ENCODE assay signal across 11 cellular contexts in genomic region chr19:18429717-18430416, GRCh38. TPM values are rescaled to one million over a fixed set of nuclear protein-coding genes. Genes with fewer than 3 reads are reported as not detected.
A peak's percentile ranks its signal among the peaks of the same experiment; 100 is the strongest.
DNase-seq lines count a peak whose midpoint lies in the region; ATAC-seq, FAIRE-seq and TF ChIP-seq lines count a peak whose summit lies in the region.
"Had no signal": no experiment of that assay in that cellular context is flagged by ENCODE, and none has a peak within 500 bp of the region (broad histone marks: within the 10 kb centered on the region; RNA-seq: fewer than 3 reads in every experiment).

No MANE protein-coding gene starts in this region.

- no peak overlapping the region for H3K14ac ChIP-seq in H9 (ENCODE audit: insufficient read depth, low read length)

- no peaks in the 10 kb centered on the region for H3K27me3 ChIP-seq in H9 (ENCODE audit: insufficient read depth, low read length)
- H3K27me3 ChIP-seq in muscle layer of colon (ENCODE audit: control insufficient read depth in 1 of 2, insufficient read depth in 2 of 2, low read length in 2 of 2), result peaks cover 0 to 5% of the 10 kb centered on the region in 2 donors
- H3K27me3 ChIP-seq: pancreas had no signal

- no peak for TF ChIP-seq RAD21 in A549 (conservative IDR thresholded peaks at IDR 0.05 in 1 of 2, IDR thresholded peaks at IDR 0.05 in 1 of 2)

- TF ChIP-seq POLR2A in A549 (IDR thresholded peaks at IDR 0.05; ENCODE audit: low read length), result no peak

- H3K4me2 ChIP-seq in A549, result peak overlapping the region; percentile 92
- H3K4me2 ChIP-seq in H9 (ENCODE audit: insufficient read depth, insufficient read length, low read length), result no peak overlapping the region

- H3K36me3 Mint-ChIP-seq in H9 (ENCODE audit: insufficient read depth in 1 of 3, low read depth in 3 of 3), result peaks cover 0 to 5% (median 5%) of the 10 kb centered on the region in 3 experiments; a peak in 4 of 7 replicates

- H3K4ac ChIP-seq in H9 (ENCODE audit: low read depth, low read length), result no peak overlapping the region

- H2AFZ ChIP-seq in H9 (ENCODE audit: low read length), result no peak overlapping the region

- no peak for TF ChIP-seq EP300 in A549 (IDR thresholded peaks at IDR 0.05)

- H4K8ac ChIP-seq in H9 (replicated peaks; ENCODE audit: insufficient read length, low read depth, low read length), result no peak overlapping the region

- no peaks in the 10 kb centered on the region for H3K79me1 ChIP-seq in H9 (ENCODE audit: insufficient read depth, low read depth, low read length, poor library complexity, severe bottlenecking)

- H3K4me3 Mint-ChIP-seq in H9, result peak overlapping the region; percentile 52 to 74

- peak overlapping the region; percentile 34 for H3K4me3 ChIP-seq in A549
- H3K4me3 ChIP-seq in astrocyte of the cerebellum (ENCODE audit: low read depth, low read length), result peak overlapping the region; percentile 34
- H3K4me3 ChIP-seq in muscle layer of colon (ENCODE audit: low read depth in 1 of 2, low read length in 2 of 2), result no peak overlapping the region

- peaks cover 5% of the 10 kb centered on the region for H3K23me2 ChIP-seq in H9 (ENCODE audit: insufficient read length, low read depth, low read length, poor library complexity, severe bottlenecking)

- H3T11ph ChIP-seq in H9 (ENCODE audit: low read length), result no peak overlapping the region

- H2BK15ac ChIP-seq in H9 (ENCODE audit: low read depth, low read length), result no peak overlapping the region

- in situ Hi-C loops in astrocyte of the cerebellum (cut with HindIII; ENCODE audit: low sequenced_read_pairs), result no loop called here

- peaks cover 24 to 29% of the 10 kb centered on the region in 2 experiments for H3K4me1 Mint-ChIP-seq in H9

- no peak overlapping the region for H2BK12ac ChIP-seq in H9 (ENCODE audit: insufficient read length, low read depth, low read length)

- peaks cover under 1% of the 10 kb centered on the region for H4K20me1 ChIP-seq in H9 (ENCODE audit: control insufficient read depth, insufficient read depth, insufficient read length)

- no peak overlapping the region for H3K9ac ChIP-seq in H9 (ENCODE audit: extremely low read depth, insufficient read length, low read length)
- no peak overlapping the region for H3K9ac ChIP-seq in muscle layer of colon (ENCODE audit: low read length)

- H2BK120ac ChIP-seq in H9 (ENCODE audit: low read depth, low read length, poor library complexity, severe bottlenecking), result no peak overlapping the region

- TF ChIP-seq CTCF in A549 (IDR thresholded peaks at IDR 0.05) (no peak), H9 (conservative IDR thresholded peaks at IDR 0.05) (no peak), astrocyte of the cerebellum (IDR thresholded peaks at IDR 0.05; ENCODE audit: low read depth, low read length, missing control alignments) (no peak), GM20000 (IDR thresholded peaks at IDR 0.05; ENCODE audit: extremely low read depth, missing control alignments) (no peak)

- DNase-seq in A549 (ENCODE audit: low read depth in 1 of 2, low spot score in 1 of 2), result no peak
- DNase-seq in H9, result no peak
- DNase-seq in astrocyte of the cerebellum (ENCODE audit: low read depth), result no peak
- DNase-seq in midbrain (lab: John Stamatoyannopoulos, UW), result no peak
- DNase-seq in SKM-1 treated with dmso at 0.1 percent for 144 hours (lab: John Stamatoyannopoulos, UW; ENCODE audit: unreplicated experiment), result no peak
- no peak for DNase-seq in GM20000 (ENCODE audit: low spot score)
- DNase-seq: cortex of kidney had no signal

- peak overlapping the region in 1 of 3 experiments; percentile 86; a peak in 1 of 7 replicates for H3K27ac Mint-ChIP-seq in H9

- no peaks in the 10 kb centered on the region for H3K79me2 ChIP-seq in H9 (ENCODE audit: insufficient read depth, low read length)

- POLR2A ChIA-PET in A549 (lab: Yijun Ruan, JAX), result no interaction called here

- H4K5ac ChIP-seq in H9 (ENCODE audit: insufficient read length, low read depth, low read length), result no peak overlapping the region

- no peak overlapping the region for H3K18ac ChIP-seq in H9 (ENCODE audit: insufficient read length, low read depth, low read length)

- H3K27me3 Mint-ChIP-seq in H9 (ENCODE audit: low read depth), result peaks cover 3% of the 10 kb centered on the region; the same call in 1 of the 2 replicates

- H2BK5ac ChIP-seq in H9 (ENCODE audit: insufficient read length, low read length), result no peak overlapping the region

- no peaks in the 10 kb centered on the region for H3K9me3 Mint-ChIP-seq in H9

- H3K23ac ChIP-seq in H9 (ENCODE audit: insufficient read length, low read depth, low read length), result no peak overlapping the region

- no peak overlapping the region for H2AK5ac ChIP-seq in H9 (ENCODE audit: insufficient read length, low read length)

- H2BK20ac ChIP-seq in H9 (ENCODE audit: low read depth, low read length, poor library complexity, severe bottlenecking), result no peak overlapping the region

- no peaks in the 10 kb centered on the region for H3K36me3 ChIP-seq in muscle layer of colon (ENCODE audit: insufficient read depth, low read length)
- H3K36me3 ChIP-seq: pancreas had no signal

- peak overlapping the region; percentile 74 to 95 for H3K27ac ChIP-seq in A549
- H3K27ac ChIP-seq in H9 (ENCODE audit: insufficient read length, low read depth, low read length), result no peak overlapping the region
- H3K27ac ChIP-seq in muscle layer of colon (ENCODE audit: low read depth, low read length), result peak overlapping the region; percentile 66

- H3K4me1 ChIP-seq in A549 (peaks cover 36% of the 10 kb centered on the region), H9 (ENCODE audit: insufficient read depth, low read length) (no peaks in the 10 kb centered on the region; the same call in 1 of the 2 replicates), muscle layer of colon (ENCODE audit: insufficient read depth, low read length) (peaks cover 24% of the 10 kb centered on the region)
- H3K4me1 ChIP-seq: pancreas had no signal

- H4K91ac ChIP-seq in H9 (ENCODE audit: insufficient read length, low read depth, low read length), result no peak overlapping the region

- H3K9me3 ChIP-seq in A549 (no peaks in the 10 kb centered on the region), H9 (ENCODE audit: control insufficient read depth, low read depth, low read length) (no peaks in the 10 kb centered on the region), muscle layer of colon (ENCODE audit: low read length) (no peaks in the 10 kb centered on the region)
- H3K9me3 ChIP-seq: pancreas had no signal

- FAIRE-seq in A549 (lab: Jason Lieb, UNC), result no peak
- FAIRE-seq: pancreas had no signal

- CTCF ChIA-PET in A549 (lab: Yijun Ruan, JAX), result no interaction called here

- WGBS in A549 (ENCODE audit: missing lambda C conversion rate), result 81% methylated on average over 7 of the region's 13 CpGs
- WGBS in H9 (ENCODE audit: extremely low coverage, insufficient read length, low lambda C conversion rate), result no CpG with 5 or more reads among the region's 13 CpGs

- H3K56ac ChIP-seq in H9 (ENCODE audit: insufficient read length, low read depth, low read length), result no peak overlapping the region

- ATAC-seq in A549 (no peak), GM19328 (IDR thresholded peaks at IDR 0.05; ENCODE audit: unreplicated experiment) (no peak)

TF ChIP-seq in A549, 52 proteins besides CTCF, POLR2A, EP300 and RAD21:
- peak; percentile 74 for TF ChIP-seq ZFP36 (IDR thresholded peaks at IDR 0.05; ENCODE audit: borderline replicate concordance, partially characterized antibody)
- no peak for TF ChIP-seq ZC3H11A (IDR thresholded peaks at IDR 0.05)

RNA-seq across cellular contexts. Expression of gene ISYNA1, which starts 8.1 kb away (rescaled TPM):
- polyA plus RNA-seq in A549 (2011; rRNA removed) (17.6 and 18.0 TPM in 2 replicates), A549 (2017; fragmentation: RNase III; extraction: RNeasy Plus Mini Kit Qiagen cat#74134 plus additional on column Dnase treatment) (48.5 to 71.0 TPM (median 60.7 TPM) in 3 replicates)
- polyA plus RNA-seq in A549 (2012; cell fraction: cytosol; rRNA removed), result 43.0 and 56.5 TPM in 2 replicates
- 199 and 307 TPM in 2 replicates for polyA plus RNA-seq in A549 (2012; cell fraction: nucleus; rRNA removed)
- 17.4 and 29.8 TPM in 2 replicates for polyA minus RNA-seq in A549 (2011; rRNA and poly(A)+ RNA removed)
- 241 and 255 TPM in 2 replicates for total RNA-seq in H9 (2021)

RNA-seq across cellular contexts. Expression of gene SSBP4, which starts 10.7 kb away (rescaled TPM):
- polyA plus RNA-seq in A549 (2011; rRNA removed) (5.4 and 6.9 TPM in 2 replicates), A549 (2017; fragmentation: RNase III; extraction: RNeasy Plus Mini Kit Qiagen cat#74134 plus additional on column Dnase treatment) (37.8 to 43.2 TPM (median 41.5 TPM) in 3 replicates)
- 28.5 and 47.8 TPM in 2 replicates for polyA plus RNA-seq in A549 (2012; cell fraction: cytosol; rRNA removed)
- polyA plus RNA-seq in A549 (2012; cell fraction: nucleus; rRNA removed), result 69.4 and 124 TPM in 2 replicates
- 5.0 and 10.7 TPM in 2 replicates for polyA minus RNA-seq in A549 (2011; rRNA and poly(A)+ RNA removed)
- total RNA-seq in H9 (2021), result 46.1 and 50.0 TPM in 2 replicates

RNA-seq across cellular contexts. Expression of gene LRRC25, which starts 32.4 kb away (rescaled TPM):
- not detected in 2 replicates for polyA plus RNA-seq in A549 (2011; rRNA removed)
- not detected in 2 replicates for polyA plus RNA-seq in A549 (2012; cell fraction: cytosol; rRNA removed)
- polyA plus RNA-seq in A549 (2012; cell fraction: nucleus; rRNA removed), result not detected in 2 replicates
- polyA plus RNA-seq in A549 (2017; fragmentation: RNase III; extraction: RNeasy Plus Mini Kit Qiagen cat#74134 plus additional on column Dnase treatment), result not detected in 3 replicates
- polyA minus RNA-seq in A549 (2011; rRNA and poly(A)+ RNA removed), result not detected in 2 replicates
- total RNA-seq in H9 (2021), result 0.18 TPM in 1 of 2 replicates, not detected in the other
- total RNA-seq: Daoy had no signal

RNA-seq across cellular contexts. Expression of gene GDF15, which starts 43.9 kb away (rescaled TPM):
- polyA plus RNA-seq in A549 (2011; rRNA removed) (67.8 and 78.5 TPM in 2 replicates), A549 (2017; fragmentation: RNase III; extraction: RNeasy Plus Mini Kit Qiagen cat#74134 plus additional on column Dnase treatment) (53.4 to 58.4 TPM (median 56.9 TPM) in 3 replicates)
- polyA plus RNA-seq in A549 (2012; cell fraction: cytosol; rRNA removed), result 120 and 188 TPM in 2 replicates
- polyA plus RNA-seq in A549 (2012; cell fraction: nucleus; rRNA removed), result 132 and 182 TPM in 2 replicates
- polyA minus RNA-seq in A549 (2011; rRNA and poly(A)+ RNA removed), result 33.4 and 59.6 TPM in 2 replicates
- 5.7 and 7.0 TPM in 2 replicates for total RNA-seq in H9 (2021)

Comparison
In these comparisons a context has a peak if more than half of its experiments do, and no peak if none do; other contexts are left out.
1. H3K4me3 ChIP-seq: peak in A549 (single experiment) and astrocyte of the cerebellum (single experiment); none in muscle layer of colon (0 of 2).